Comparison of ENCODE assay signal across 33 cellular contexts in the genomic region with DNA sequence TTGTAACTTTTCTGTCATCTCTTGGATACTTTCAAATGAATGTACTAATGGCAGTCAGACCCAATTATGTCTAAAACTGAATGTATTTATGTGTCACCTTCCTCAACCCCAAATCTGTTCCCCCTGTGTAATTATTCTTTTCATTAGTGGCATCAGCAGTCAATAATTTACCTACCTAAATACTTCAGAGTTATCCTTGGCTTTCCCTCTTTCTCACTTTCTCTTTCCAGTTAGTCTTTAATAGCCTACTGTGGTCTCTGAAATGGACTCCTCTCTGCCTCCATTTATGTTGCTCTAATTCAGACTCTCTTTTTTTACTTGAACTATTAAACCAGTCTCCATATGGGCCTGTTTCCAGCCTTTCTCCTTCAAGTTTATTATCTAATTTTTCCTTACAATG. TPM values are rescaled to one million over a fixed set of nuclear protein-coding genes. Genes with fewer than 3 reads are reported as not detected.
"Had no signal": no experiment of that assay in that cellular context is flagged by ENCODE, and none has a peak within 500 bp of the region (broad histone marks: within the 10 kb centered on the region; RNA-seq: fewer than 3 reads in every experiment).

No MANE protein-coding gene starts in this region.

- H3K9me3 ChIP-seq: esophagus muscularis mucosa, gastrocnemius medialis, heart left ventricle had no signal

- H3K27ac ChIP-seq: brain microvascular endothelial cell, esophagus muscularis mucosa, foreskin keratinocyte, gastrocnemius medialis, heart left ventricle had no signal

- H3K36me3 ChIP-seq: brain microvascular endothelial cell, esophagus muscularis mucosa, gastrocnemius medialis, heart left ventricle had no signal

- H3K4me3 ChIP-seq: esophagus muscularis mucosa, gastrocnemius medialis, heart left ventricle had no signal

- H3K36me3 Mint-ChIP-seq: activated naive CD8-positive, alpha-beta T cell had no signal

- H3K4me3 Mint-ChIP-seq: activated CD8-positive, alpha-beta T cell treated with anti-CD3 and anti-CD28 coated beads for 36 hours; activated naive CD8-positive, alpha-beta T cell; activated T-cell treated with anti-CD3 and anti-CD28 coated beads, Interleukin-2, amount 50 U/mL, for 4 hours; activated T-helper 17 cell treated with anti-CD3 and anti-CD28 coated beads, Interleukin-2, amount 50 U/mL, for 72 hours; central memory CD8-positive, alpha-beta T cell; effector memory CD8-positive, alpha-beta T cell had no signal

- DNase-seq: activated CD4-positive, alpha-beta T cell treated with anti-CD3 and anti-CD28 coated beads for 1 hour; activated CD4-positive, alpha-beta T cell treated with anti-CD3 and anti-CD28 coated beads for 48 hours; activated CD4-positive, alpha-beta T cell treated with anti-CD3 and anti-CD28 coated beads, Interleukin-2, amount 50 U/mL, for 1 hour; activated CD4-positive, alpha-beta T cell treated with anti-CD3 and anti-CD28 coated beads, Interleukin-2, amount 50 U/mL, for 48 hours; activated CD4-positive, CD25-positive, alpha-beta regulatory T cell; activated CD8-positive, alpha-beta memory T cell treated with anti-CD3 and anti-CD28 coated beads for 24 hours; activated CD8-positive, alpha-beta T cell treated with anti-CD3 and anti-CD28 coated beads for 36 hours; activated effector memory CD4-positive, alpha-beta T cell treated with Interleukin-2 at 50 U/mL for 16 hours; activated gamma-delta T cell treated with Interleukin-2 at 50 U/mL for 16 hours; activated naive CD4-positive, alpha-beta T cell treated with anti-CD3 and anti-CD28 coated beads, Interleukin-2, amount 50 U/mL, for 16 hours; activated naive CD4-positive, alpha-beta T cell treated with Interleukin-2 at 50 U/mL for 16 hours; activated T-cell treated with anti-CD3 and anti-CD28 coated beads, Interleukin-2, amount 50 U/mL, for 4 hours; amniotic stem cell; anterior cingulate cortex; brain microvascular endothelial cell; cortex of kidney; dermis blood vessel endothelial cell; effector CD4-positive, alpha-beta T cell; effector memory CD8-positive, alpha-beta T cell; foreskin keratinocyte; gastrocnemius medialis; glutamatergic neuron; heart left ventricle; T-helper 2 cell had no signal

- H3K27ac Mint-ChIP-seq: activated CD8-positive, alpha-beta T cell treated with anti-CD3 and anti-CD28 coated beads for 36 hours; activated naive CD8-positive, alpha-beta T cell; activated T-helper 17 cell treated with anti-CD3 and anti-CD28 coated beads, Interleukin-2, amount 50 U/mL, for 72 hours; effector memory CD8-positive, alpha-beta T cell had no signal

- H3K27me3 ChIP-seq: brain microvascular endothelial cell, esophagus muscularis mucosa, gastrocnemius medialis had no signal

- H3K9me3 Mint-ChIP-seq: activated CD8-positive, alpha-beta T cell treated with anti-CD3 and anti-CD28 coated beads for 36 hours; activated T-cell treated with anti-CD3 and anti-CD28 coated beads, Interleukin-2, amount 50 U/mL, for 4 hours; activated T-helper 17 cell treated with anti-CD3 and anti-CD28 coated beads, Interleukin-2, amount 50 U/mL, for 72 hours; central memory CD8-positive, alpha-beta T cell; effector memory CD8-positive, alpha-beta T cell had no signal

- ATAC-seq: activated CD8-positive, alpha-beta T cell treated with anti-CD3 and anti-CD28 coated beads for 36 hours; activated T-cell treated with anti-CD3 and anti-CD28 coated beads, Interleukin-2, amount 50 U/mL, for 4 hours; activated T-helper 17 cell treated with anti-CD3 and anti-CD28 coated beads, Interleukin-2, amount 50 U/mL, for 72 hours; effector memory CD8-positive, alpha-beta T cell; foreskin keratinocyte; gastrocnemius medialis; heart left ventricle had no signal

- H3K4me1 ChIP-seq: esophagus muscularis mucosa, foreskin keratinocyte, gastrocnemius medialis had no signal

- H3K4me1 Mint-ChIP-seq: activated T-helper 17 cell treated with anti-CD3 and anti-CD28 coated beads, Interleukin-2, amount 50 U/mL, for 72 hours; central memory CD8-positive, alpha-beta T cell had no signal

RNA-seq across cellular contexts. Expression of gene C18orf63, which starts 21.0 kb away (rescaled TPM):
- total RNA-seq: activated CD8-positive, alpha-beta T cell treated with anti-CD3 and anti-CD28 coated beads for 36 hours; activated T-cell treated with anti-CD3 and anti-CD28 coated beads, Interleukin-2, amount 50 U/mL, for 4 hours; activated T-helper 17 cell treated with anti-CD3 and anti-CD28 coated beads, Interleukin-2, amount 50 U/mL, for 72 hours; astrocyte; bronchial epithelial cell; cardiac septum; cerebellum; dermis blood vessel endothelial cell; esophagus muscularis mucosa; foreskin keratinocyte; gastrocnemius medialis; heart left ventricle; T-helper 1 cell treated with Interleukin-12 subunit alpha and Interleukin-12 subunit beta and Interleukin-4 antibody, amounts not matched to agents 30 ng/mL and 1 ng/mL, for 36 hours had no signal
